ENCODE assay signal across 11 cellular contexts in the genomic region with DNA sequence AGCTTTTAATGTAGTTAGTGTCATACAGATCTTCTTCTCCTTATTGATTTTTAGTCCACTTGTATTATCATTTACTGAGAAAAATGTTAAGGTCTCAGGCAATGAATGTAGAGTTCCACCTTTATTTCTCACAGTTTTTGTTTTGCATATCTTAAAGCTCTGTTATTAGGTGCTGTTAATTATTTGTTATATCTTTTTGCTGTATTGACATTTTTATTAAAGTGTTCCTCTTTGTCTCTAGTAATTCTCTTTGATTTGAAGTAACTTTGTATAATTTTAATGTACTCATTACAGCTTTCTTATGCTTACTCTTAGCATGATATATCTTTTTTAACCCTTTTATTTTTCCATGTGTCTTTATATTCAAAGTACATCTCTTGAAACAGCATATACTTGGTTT. TPM values are rescaled to one million over a fixed set of nuclear protein-coding genes. Genes with fewer than 3 reads are reported as not detected.
"Had no signal": no experiment of that assay in that cellular context is flagged by ENCODE, and none has a peak within 500 bp of the region (broad histone marks: within the 10 kb centered on the region; RNA-seq: fewer than 3 reads in every experiment).

No MANE protein-coding gene starts in this region.

- H3K36me3 Mint-ChIP-seq: IgD-negative memory B cell had no signal

- H3K4me3 ChIP-seq: GM23248, HAP-1 had no signal

- H2AFZ ChIP-seq: GM23248 had no signal

- H3K4me1 Mint-ChIP-seq: IgD-negative memory B cell had no signal

- H3K36me3 ChIP-seq: HAP-1 had no signal

- H3K9me3 ChIP-seq: HAP-1 had no signal

- H3K27ac Mint-ChIP-seq: HFFc6, IgD-negative memory B cell had no signal

- H3K9ac ChIP-seq: GM23248 had no signal

- ATAC-seq: HCT116 had no signal

- H3K4me1 ChIP-seq: HAP-1 had no signal

- H3K4me3 Mint-ChIP-seq: HFFc6 had no signal

- DNase-seq: GM23248, GOT3, H7, HFFc6, KG1 had no signal

- H3K27ac ChIP-seq: GM23248, HL-60 had no signal

RNA-seq across cellular contexts. Expression of gene USP43, which starts 22.4 kb away (rescaled TPM):
- total RNA-seq: GM23248 had no signal
- polyA plus RNA-seq: IgD-negative memory B cell had no signal

RNA-seq across cellular contexts. Expression of gene CFAP52, which starts 46.5 kb away (rescaled TPM):
- total RNA-seq: GM23248, H4, H7, HFFc6, HT1080 had no signal
- polyA plus RNA-seq: IgD-negative memory B cell had no signal
